ENCODE assay signal across 17 cellular contexts in the genomic region with DNA sequence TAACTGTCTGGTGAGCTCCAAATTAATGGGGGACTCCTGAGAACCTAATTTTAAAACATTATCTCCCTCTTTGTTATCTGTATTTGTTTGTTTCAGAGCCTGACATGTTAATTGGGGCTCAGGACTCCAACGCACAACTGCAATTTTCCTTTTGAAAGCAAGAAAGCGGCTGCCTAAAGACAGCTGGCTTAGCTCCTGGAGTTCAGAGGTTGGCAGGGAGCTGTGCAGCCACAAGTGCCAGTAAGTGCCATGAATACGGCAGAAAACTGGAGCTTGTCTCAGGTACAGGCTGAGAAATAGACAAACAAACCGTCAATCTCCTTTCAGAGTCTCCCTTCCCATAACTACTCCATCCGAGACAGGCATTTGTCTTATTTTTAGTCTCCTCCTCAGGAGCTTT.
A peak's percentile ranks its signal among the peaks of the same experiment; 100 is the strongest.
DNase-seq lines count a peak whose midpoint lies in the region; TF ChIP-seq lines count a peak whose summit lies in the region.
"Had no signal": no experiment of that assay in that cellular context is flagged by ENCODE, and none has a peak within 500 bp of the region (broad histone marks: within the 10 kb centered on the region; RNA-seq: fewer than 3 reads in every experiment).

No MANE protein-coding gene starts in this region.

- no peak overlapping the region for H3K27ac ChIP-seq in endodermal cell (ENCODE audit: low read depth, low read length)
- H3K27ac ChIP-seq in GM23248, result no peak overlapping the region
- H3K27ac ChIP-seq: KMS-11, PC-9, upper lobe of right lung had no signal

- H3K4me1 Mint-ChIP-seq in endodermal cell (peaks cover 50% of the 10 kb centered on the region), chondrocyte (ENCODE audit: low read depth) (peaks cover 7% of the 10 kb centered on the region)
- H3K4me1 Mint-ChIP-seq: stimulated activated naive CD8-positive, alpha-beta T cell treated with anti-CD3 and anti-CD28 coated beads, Interleukin-15, amount 100 ng/mL, for 72 hours had no signal

- 69 to 80% methylated on average over 5 of the region's 5 CpGs for WGBS in endodermal cell (ENCODE audit: insufficient coverage in 1 of 2, insufficient read length in 1 of 2), 2 experiments
- 39 to 45% methylated on average over 5 of the region's 5 CpGs for WGBS in GM23248 (ENCODE audit: low coverage in 1 of 2, low lambda C conversion rate in 2 of 2, missing lambda C conversion rate in 2 of 2), 2 experiments

- H3K4me1 ChIP-seq in endodermal cell (ENCODE audit: control insufficient read depth, insufficient read depth, low read length) (peaks cover 21% of the 10 kb centered on the region), GM23248 (ENCODE audit: insufficient read depth) (no peaks in the 10 kb centered on the region)

- no peaks in the 10 kb centered on the region for H3K79me2 ChIP-seq in GM23248 (ENCODE audit: insufficient read depth)

- H3K9ac ChIP-seq in endodermal cell (ENCODE audit: extremely low read depth, low read length, poor library complexity, severe bottlenecking), result no peak overlapping the region
- no peak overlapping the region for H3K9ac ChIP-seq in GM23248
- H3K9ac ChIP-seq: KMS-11 had no signal

- no peaks in the 10 kb centered on the region for H3K27me3 Mint-ChIP-seq in endodermal cell (ENCODE audit: insufficient read depth)
- peaks cover 3% of the 10 kb centered on the region for H3K27me3 Mint-ChIP-seq in chondrocyte (ENCODE audit: low read depth)
- H3K27me3 Mint-ChIP-seq: activated T-helper 17 cell treated with anti-CD3 and anti-CD28 coated beads, Interleukin-2, amount 50 U/mL, for 72 hours; stimulated activated naive CD8-positive, alpha-beta T cell treated with anti-CD3 and anti-CD28 coated beads, Interleukin-15, amount 100 ng/mL, for 72 hours had no signal

- H3K9me3 ChIP-seq in endodermal cell (ENCODE audit: control insufficient read depth, low read length) (no peaks in the 10 kb centered on the region), GM23248 (ENCODE audit: low read depth) (no peaks in the 10 kb centered on the region)
- H3K9me3 ChIP-seq: upper lobe of right lung had no signal

- DNase-seq in Ammon's horn (ENCODE audit: low spot score), result peak; percentile 37
- peak; percentile 15 for DNase-seq in NCI-H1092 (lab: John Stamatoyannopoulos, UW)
- peak; percentile 74 for DNase-seq in NCI-H2227 treated with DMSO at 0.1 percent for 48 hours (lab: John Stamatoyannopoulos, UW)
- no peak for DNase-seq in endodermal cell
- no peak for DNase-seq in chondrocyte (ENCODE audit: low spot score)
- DNase-seq in inferior parietal cortex (ENCODE audit: extremely low spot score), result no peak
- no peak for DNase-seq in NCI-H2107 (lab: John Stamatoyannopoulos, UW)
- no peak for DNase-seq in GM23248
- DNase-seq: CD8-positive, alpha-beta T cell; effector CD4-positive, alpha-beta T cell; PC-9; stimulated activated CD4-positive, alpha-beta T cell treated with anti-CD3 and anti-CD28 coated beads, Interleukin-1b, Interleukin-23, amount 100 ng/mL, for 48 hours; stimulated activated naive CD8-positive, alpha-beta T cell treated with anti-CD3 and anti-CD28 coated beads, Interleukin-15, amount 100 ng/mL, for 72 hours; T-helper 9 cell; upper lobe of right lung had no signal

- H3K27me3 ChIP-seq in endodermal cell (ENCODE audit: control insufficient read depth, insufficient read depth, low read length, poor library complexity, severe bottlenecking), result peaks cover 7% of the 10 kb centered on the region
- H3K27me3 ChIP-seq in GM23248 (replicated peaks; ENCODE audit: insufficient read depth), result no peaks in the 10 kb centered on the region
- H3K27me3 ChIP-seq: upper lobe of right lung had no signal

- H3K36me3 Mint-ChIP-seq in endodermal cell (ENCODE audit: low read depth), result no peaks in the 10 kb centered on the region
- no peaks in the 10 kb centered on the region for H3K36me3 Mint-ChIP-seq in chondrocyte (ENCODE audit: low read depth)
- H3K36me3 Mint-ChIP-seq: CD8-positive, alpha-beta T cell had no signal

- no peaks in the 10 kb centered on the region for H3K36me3 ChIP-seq in endodermal cell (ENCODE audit: control insufficient read depth, insufficient read depth, low read length)
- H3K36me3 ChIP-seq in GM23248 (ENCODE audit: low read depth), result no peaks in the 10 kb centered on the region
- H3K36me3 ChIP-seq: upper lobe of right lung had no signal

- no peak overlapping the region for H3K4me2 ChIP-seq in GM23248 (ENCODE audit: unreplicated experiment)
- H3K4me2 ChIP-seq: KMS-11, PC-9 had no signal

- no peaks in the 10 kb centered on the region for H3F3A ChIP-seq in GM23248 (ENCODE audit: insufficient read depth)

- no peaks in the 10 kb centered on the region for H3K9me2 ChIP-seq in GM23248 (ENCODE audit: insufficient read depth)

- H3K27ac Mint-ChIP-seq in endodermal cell (no peak overlapping the region), chondrocyte (ENCODE audit: unreplicated experiment) (no peak overlapping the region)
- H3K27ac Mint-ChIP-seq: activated T-helper 17 cell treated with anti-CD3 and anti-CD28 coated beads, Interleukin-2, amount 50 U/mL, for 72 hours; CD8-positive, alpha-beta T cell; stimulated activated naive CD8-positive, alpha-beta T cell treated with anti-CD3 and anti-CD28 coated beads, Interleukin-15, amount 100 ng/mL, for 72 hours had no signal

- in situ Hi-C loops in GM23248 (cut with MboI), result no loop called here

- H4K20me1 ChIP-seq in GM23248 (ENCODE audit: insufficient read depth), result no peaks in the 10 kb centered on the region

- no peak overlapping the region for H3K4me3 Mint-ChIP-seq in endodermal cell
- H3K4me3 Mint-ChIP-seq in chondrocyte (ENCODE audit: unreplicated experiment), result no peak overlapping the region
- H3K4me3 Mint-ChIP-seq: activated T-helper 17 cell treated with anti-CD3 and anti-CD28 coated beads, Interleukin-2, amount 50 U/mL, for 72 hours; CD8-positive, alpha-beta T cell; stimulated activated naive CD8-positive, alpha-beta T cell treated with anti-CD3 and anti-CD28 coated beads, Interleukin-15, amount 100 ng/mL, for 72 hours had no signal

- TF ChIP-seq CTCF in endodermal cell (conservative IDR thresholded peaks at IDR 0.05) (no peak), chondrocyte (IDR thresholded peaks at IDR 0.05) (no peak)

- no peak overlapping the region for H2AFZ ChIP-seq in GM23248
- H2AFZ ChIP-seq: PC-9 had no signal

- H3K4me3 ChIP-seq in endodermal cell (ENCODE audit: low read length) (peak overlapping the region; percentile 63), GM23248 (no peak overlapping the region)
- H3K4me3 ChIP-seq: PC-9, upper lobe of right lung had no signal

- H3K9me3 Mint-ChIP-seq in endodermal cell, result no peaks in the 10 kb centered on the region
- no peaks in the 10 kb centered on the region for H3K9me3 Mint-ChIP-seq in chondrocyte (ENCODE audit: low read depth)
- H3K9me3 Mint-ChIP-seq: activated T-helper 17 cell treated with anti-CD3 and anti-CD28 coated beads, Interleukin-2, amount 50 U/mL, for 72 hours; CD8-positive, alpha-beta T cell; stimulated activated naive CD8-positive, alpha-beta T cell treated with anti-CD3 and anti-CD28 coated beads, Interleukin-15, amount 100 ng/mL, for 72 hours had no signal

Comparison
In these comparisons a context has a peak if more than half of its experiments do, and no peak if none do; other contexts are left out.
1. DNase-seq: peak in Ammon's horn (single experiment), NCI-H1092 (single experiment) and NCI-H2227 treated with DMSO at 0.1 percent for 48 hours (single experiment); none in endodermal cell (single experiment), chondrocyte (single experiment), inferior parietal cortex (single experiment), NCI-H2107 (single experiment) and GM23248 (single experiment).